Comparison of ENCODE assay signal across 19 cellular contexts in the genomic region with DNA sequence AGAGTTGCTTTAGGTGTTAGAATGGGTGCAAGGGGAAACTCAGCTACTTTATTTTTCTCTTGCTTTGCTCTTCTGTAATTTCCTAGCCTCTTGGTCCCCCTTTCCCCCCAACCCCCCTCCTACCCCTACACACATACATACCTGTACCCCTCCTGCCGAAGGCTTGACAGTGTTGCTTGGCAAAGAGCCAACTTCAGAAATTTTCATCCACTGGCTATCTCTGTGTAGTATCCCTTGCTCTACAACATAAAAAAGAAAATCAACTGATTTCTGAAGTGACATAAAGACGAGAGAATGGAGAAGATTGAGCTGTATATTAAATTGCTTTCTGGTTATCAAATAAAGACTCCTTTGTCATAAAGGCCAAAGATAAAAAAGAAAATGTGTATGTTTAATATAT.
"Had no signal": no experiment of that assay in that cellular context is flagged by ENCODE, and none has a peak within 500 bp of the region (broad histone marks: within the 10 kb centered on the region; RNA-seq: fewer than 3 reads in every experiment).

No MANE protein-coding gene starts in this region.

- H3K9ac ChIP-seq: KMS-11 had no signal

- H3K4me3 ChIP-seq: SJSA1, SK-N-MC had no signal

- H3K36me3 ChIP-seq: SJSA1 had no signal

- H3K4me1 ChIP-seq: SJSA1 had no signal

- H3K4me2 ChIP-seq: KMS-11 had no signal

- DNase-seq: Kasumi-1, MM.1S, NCI-H1092 treated with DMSO at 0.1 percent for 48 hours, NCI-H1436, NCI-H187, NCI-H2029, NCI-H2081 treated with DMSO at 0.1 percent for 48 hours, NCI-H2171 treated with DMSO at 0.1 percent for 48 hours, NCI-H345, NCI-H446 treated with DMSO at 0.1 percent for 48 hours, NCI-H510A treated with DMSO at 0.1 percent for 48 hours, NCI-H526, Right ventricle myocardium superior, RPMI8226, SIG-M5 had no signal

- H3K27me3 ChIP-seq: SJSA1 had no signal

- H3K27ac ChIP-seq: HL-60, KMS-11, SJSA1, SK-N-MC had no signal
